18 cellular contexts compared by ENCODE assay signal in the genomic region with DNA sequence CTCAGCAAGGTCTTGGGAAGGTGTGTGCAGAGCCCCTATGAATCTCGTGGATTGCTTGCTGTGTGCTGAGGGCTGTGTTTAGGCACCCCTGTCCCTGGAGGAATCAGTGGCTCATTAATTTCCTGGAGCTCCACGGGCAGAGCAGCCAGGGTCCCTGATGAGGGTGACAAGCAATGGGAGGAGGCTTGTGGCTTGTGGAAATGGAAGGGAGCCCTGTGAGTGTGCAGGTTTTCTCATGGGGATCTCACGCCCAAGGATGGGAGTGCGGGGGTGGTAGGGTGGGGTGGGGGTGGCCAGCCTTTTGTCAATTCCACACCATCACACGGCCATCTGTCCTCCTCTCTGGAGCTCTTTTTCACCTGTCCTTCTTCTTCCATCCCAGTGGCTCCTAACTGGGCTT.
"Had no signal": no experiment of that assay in that cellular context is flagged by ENCODE, and none has a peak within 500 bp of the region (broad histone marks: within the 10 kb centered on the region; RNA-seq: fewer than 3 reads in every experiment).

No MANE protein-coding gene starts in this region.

- DNase-seq: activated CD4-positive, alpha-beta T cell treated with anti-CD3 and anti-CD28 coated beads for 4 hours; activated CD8-positive, alpha-beta memory T cell treated with anti-CD3 and anti-CD28 coated beads, Interleukin-2, amount 50 U/mL, for 4 hours; activated CD8-positive, alpha-beta T cell treated with anti-CD3 and anti-CD28 coated beads, Interleukin-2, amount 10 ng/mL, durations not matched to agents 7 days and 5 days; activated gamma-delta T cell treated with Interleukin-2 at 50 U/mL for 16 hours; activated naive CD8-positive, alpha-beta T cell treated with anti-CD3 and anti-CD28 coated beads for 36 hours; amygdala; dermis blood vessel endothelial cell; erythroblast; gastrocnemius medialis; heart left ventricle; naive B cell; retina; stimulated activated CD4-positive, alpha-beta T cell treated with anti-CD3 and anti-CD28 coated beads, Interleukin-2, amount 100 ng/mL, for 48 hours; stimulated activated naive CD4-positive, alpha-beta T cell treated with Interleukin-2 at 50 U/mL for 16 hours; T-helper 2 cell had no signal

- ATAC-seq: activated CD8-positive, alpha-beta T cell treated with anti-CD3 and anti-CD28 coated beads, Interleukin-2, amount 10 ng/mL, durations not matched to agents 7 days and 5 days; gastrocnemius medialis; heart left ventricle; WTC11 had no signal

- H3K9me3 ChIP-seq: gastrocnemius medialis, neutrophil had no signal

- H3K4me3 ChIP-seq: gastrocnemius medialis, heart left ventricle had no signal

- FAIRE-seq: TTC549 had no signal

- H3K27me3 ChIP-seq: gastrocnemius medialis, heart left ventricle, neutrophil had no signal

- H3K36me3 ChIP-seq: gastrocnemius medialis, heart left ventricle, neutrophil had no signal

- H3K27ac ChIP-seq: gastrocnemius medialis, heart left ventricle, neutrophil had no signal
